ENCODE assay signal across 22 cellular contexts in genomic region chr1:181064030-181064594, GRCh38. TPM values are rescaled to one million over a fixed set of nuclear protein-coding genes. Genes with fewer than 3 reads are reported as not detected.
A peak's percentile ranks its signal among the peaks of the same experiment; 100 is the strongest.
DNase-seq lines count a peak whose midpoint lies in the region; ATAC-seq, FAIRE-seq and TF ChIP-seq lines count a peak whose summit lies in the region.
"Had no signal": no experiment of that assay in that cellular context is flagged by ENCODE, and none has a peak within 500 bp of the region (broad histone marks: within the 10 kb centered on the region; RNA-seq: fewer than 3 reads in every experiment).

No MANE protein-coding gene starts in this region.

- ATAC-seq in K562 (peak; percentile 71), HG02981 (IDR thresholded peaks at IDR 0.05; ENCODE audit: unreplicated experiment) (no peak), HG03095 (IDR thresholded peaks at IDR 0.05; ENCODE audit: unreplicated experiment) (no peak)
- ATAC-seq: stimulated activated naive CD8-positive, alpha-beta T cell treated with anti-CD3 and anti-CD28 coated beads, Interleukin-15, amount 100 ng/mL, for 72 hours had no signal

- no peaks in the 10 kb centered on the region for H4K20me1 ChIP-seq in K562 (replicated peaks; ENCODE audit: control insufficient read depth, insufficient read depth, low read length)

- CTCF ChIA-PET in K562 (lab: Yijun Ruan, JAX; ENCODE audit: low intra/inter-chr PET ratio) = no interaction called here

- H3K9ac ChIP-seq in K562 (ENCODE audit: insufficient read depth in 1 of 2, low read depth in 2 of 2, low read length in 2 of 2) = no peak overlapping the region

- H2AFZ ChIP-seq in K562 (ENCODE audit: low read depth, low read length) = peak overlapping the region; percentile 68

- POLR2A ChIA-PET in K562 (lab: Yijun Ruan, JAX) = no interaction called here

- TF ChIP-seq POLR2A in K562 (conservative IDR thresholded peaks at IDR 0.05) = no peak

- H3K27me3 ChIP-seq in K562 (ENCODE audit: control insufficient read depth in 2 of 2, insufficient read depth in 2 of 2, low read length in 2 of 2) = peaks cover 0 to 9% of the 10 kb centered on the region in 2 experiments; a peak in 1 of 5 replicates
- H3K27me3 ChIP-seq: BE2C, breast epithelium, ovary had no signal

- no peaks in the 10 kb centered on the region for H3K9me3 ChIP-seq in K562 (replicated peaks; ENCODE audit: control insufficient read depth, insufficient read depth, low read depth, low read length)
- H3K9me3 ChIP-seq: BE2C, breast epithelium had no signal

- TF ChIP-seq CTCF in K562 (IDR thresholded peaks at IDR 0.05 in 2 of 3, conservative IDR thresholded peaks at IDR 0.05 in 1 of 3; ENCODE audit: insufficient read depth in 2 of 3, low read depth in 1 of 3, low read length in 3 of 3) = no peak

- FAIRE-seq in K562 (lab: Jason Lieb, UNC) = no peak
- FAIRE-seq: H54, small intestine had no signal

- H3K4me3 ChIP-seq in K562 = no peak overlapping the region
- H3K4me3 ChIP-seq: breast epithelium, ovary had no signal

- H3K36me3 ChIP-seq in K562 (ENCODE audit: control insufficient read depth, insufficient read depth, low read length) = no peaks in the 10 kb centered on the region
- H3K36me3 ChIP-seq: BE2C, breast epithelium, ovary had no signal

- DNase-seq in CD1c-positive myeloid dendritic cell (ENCODE audit: extremely low spot score) (peak; percentile 22), MV-4-11 (lab: John Stamatoyannopoulos, UW) (peak; percentile 70), K562 (ENCODE audit: extremely low read depth in 1 of 4, low spot score in 3 of 4) (no peak), islet precursor cell (peak; percentile 61), GF-D8 (lab: John Stamatoyannopoulos, UW) (no peak), D341Med (ENCODE audit: low spot score) (no peak)
- DNase-seq: activated naive CD4-positive, alpha-beta T cell; BE2C; effector memory CD4-positive, alpha-beta T cell; foreskin fibroblast; IMR-90; NCI-H1417; NCI-H446 treated with DMSO at 0.1 percent for 48 hours; ovary; small intestine; stimulated activated naive CD8-positive, alpha-beta T cell treated with anti-CD3 and anti-CD28 coated beads, Interleukin-15, amount 100 ng/mL, for 72 hours; SW 1271 had no signal

- TF ChIP-seq RAD21 in K562 (CRISPR knock-in tag; conservative IDR thresholded peaks at IDR 0.05 in 1 of 2, IDR thresholded peaks at IDR 0.05 in 1 of 2) = no peak

- no peak overlapping the region for H3K27ac ChIP-seq in K562 (ENCODE audit: extremely low read depth, low read depth, low read length)
- H3K27ac ChIP-seq: breast epithelium, ovary, VCaP had no signal

- H3K79me2 ChIP-seq in K562 (ENCODE audit: control insufficient read depth, insufficient read depth, low read length) = no peaks in the 10 kb centered on the region

- in situ Hi-C loops in K562 (cut with MboI) = no loop called here

- H3K9me1 ChIP-seq in K562 (ENCODE audit: control insufficient read depth, insufficient read depth, low read length) = no peaks in the 10 kb centered on the region

- no peak overlapping the region for H3K4me2 ChIP-seq in K562 (ENCODE audit: insufficient read depth, low read length)

- TF ChIP-seq EP300 in K562 (IDR thresholded peaks at IDR 0.05; ENCODE audit: low read length) = no peak

- WGBS in K562 (ENCODE audit: insufficient coverage, low coverage, missing lambda C conversion rate) = 19% methylated on average over 6 of the region's 6 CpGs

- no TSS peak for BruUV-seq in K562 (replicated peaks; lab: Mats Ljungman, UMichigan)

- intact Hi-C loops in K562 (cut with micrococcal nuclease) = no loop called here

- H3K4me1 ChIP-seq in K562 (replicated peaks in 1 of 2; ENCODE audit: control insufficient read depth in 2 of 2, insufficient read depth in 2 of 2, low read length in 2 of 2) = peaks cover 5 to 7% of the 10 kb centered on the region in 2 experiments; a peak in 3 of 5 replicates
- H3K4me1 ChIP-seq: BE2C, breast epithelium had no signal

TF ChIP-seq in K562, 482 proteins besides CTCF, POLR2A, EP300 and RAD21 (continues in another document):
- TF ChIP-seq HDAC2 (IDR thresholded peaks at IDR 0.05) (no peak), HOMEZ (CRISPR knock-in tag; IDR thresholded peaks at IDR 0.05) (no peak)

RNA-seq across cellular contexts. Expression of gene IER5, which starts 24.4 kb away (rescaled TPM):
- total RNA-seq in K562 (2011; cell fraction: chromatin; rRNA removed; ENCODE audit: low replicate concordance) = 21.5 and 24.6 TPM in 2 replicates
- total RNA-seq in K562 (2011; cell fraction: nucleolus; rRNA removed) = 27.5 and 31.9 TPM in 2 replicates
- 26.3 and 27.0 TPM in 2 replicates for total RNA-seq in K562 (2011; cell fraction: nucleoplasm; rRNA removed)
- total RNA-seq in K562 (2014; rRNA removed) (32.1 and 33.1 TPM in 2 replicates), K562 (2014; rRNA removed; fragmentation: Illumina TruSeq; extraction: Trizol) (9.9 and 10.9 TPM in 2 replicates), K562 (2015; rRNA removed; fragmentation: Illumina TruSeq; extraction: Trizol) (14.1 and 14.6 TPM in 2 replicates), K562 (2021) (29.8 and 30.4 TPM in 2 replicates)
- polyA plus RNA-seq in K562 (2011; rRNA removed) (11.5 and 13.9 TPM in 2 replicates), K562 (2014; fragmentation: Illumina TruSeq; extraction: Trizol) (12.0 and 12.6 TPM in 2 replicates), K562 (2014; fragmentation: Nextera tagmentation; extraction: Ambion mirVana) (1 to 10 TPM; 2.4 to 2.5 TPM), K562 (2014; rRNA removed) (25.0 and 25.7 TPM in 2 replicates)
- polyA plus RNA-seq in K562 (2011; cell fraction: cytosol; rRNA removed) = 9.5 and 16.6 TPM in 2 replicates
- 19.1 and 21.0 TPM in 2 replicates for polyA plus RNA-seq in K562 (2011; cell fraction: nucleus; rRNA removed)
- polyA plus RNA-seq in K562 (2012) = 18.7 and 22.8 TPM in 2 replicates
- 10.3 and 13.4 TPM in 2 replicates for polyA minus RNA-seq in K562 (2011; rRNA and poly(A)+ RNA removed)
- polyA minus RNA-seq in K562 (2011; cell fraction: cytosol; rRNA and poly(A)+ RNA removed) = 12.1 and 13.3 TPM in 2 replicates
- 21.1 and 33.3 TPM in 2 replicates for polyA minus RNA-seq in K562 (2011; cell fraction: nucleus; rRNA and poly(A)+ RNA removed)

RNA-seq across cellular contexts. Expression of gene MR1, which starts 30.3 kb away (rescaled TPM):
- 22.3 and 22.5 TPM in 2 replicates for total RNA-seq in K562 (2011; cell fraction: chromatin; rRNA removed; ENCODE audit: low replicate concordance)
- total RNA-seq in K562 (2011; cell fraction: nucleolus; rRNA removed) = 18.4 and 20.3 TPM in 2 replicates
- total RNA-seq in K562 (2011; cell fraction: nucleoplasm; rRNA removed) = 21.1 and 25.2 TPM in 2 replicates
- total RNA-seq in K562 (2014; rRNA removed) (8.7 and 9.7 TPM in 2 replicates), K562 (2014; rRNA removed; fragmentation: Illumina TruSeq; extraction: Trizol) (13.6 and 17.0 TPM in 2 replicates), K562 (2015; rRNA removed; fragmentation: Illumina TruSeq; extraction: Trizol) (14.1 and 17.1 TPM in 2 replicates), K562 (2021) (9.7 and 10.4 TPM in 2 replicates)
- polyA plus RNA-seq in K562 (2011; rRNA removed) (13.1 and 21.7 TPM in 2 replicates), K562 (2014; fragmentation: Illumina TruSeq; extraction: Trizol) (16.9 and 18.5 TPM in 2 replicates), K562 (2014; fragmentation: Nextera tagmentation; extraction: Ambion mirVana) (10 to 100 TPM; 15.6 to 19.8 TPM), K562 (2014; rRNA removed) (11.3 and 11.9 TPM in 2 replicates)
- polyA plus RNA-seq in K562 (2011; cell fraction: cytosol; rRNA removed) = 10.9 and 14.9 TPM in 2 replicates
- 6.1 and 10.3 TPM in 2 replicates for polyA plus RNA-seq in K562 (2011; cell fraction: nucleus; rRNA removed)
- polyA plus RNA-seq in K562 (2012) = 12.3 and 24.7 TPM in 2 replicates
- polyA minus RNA-seq in K562 (2011; rRNA and poly(A)+ RNA removed) = 9.1 and 12.0 TPM in 2 replicates
- polyA minus RNA-seq in K562 (2011; cell fraction: cytosol; rRNA and poly(A)+ RNA removed) = 2.0 and 7.4 TPM in 2 replicates
- 6.5 and 6.6 TPM in 2 replicates for polyA minus RNA-seq in K562 (2011; cell fraction: nucleus; rRNA and poly(A)+ RNA removed)

RNA-seq across cellular contexts. Expression of gene STX6, which starts 41.4 kb away (rescaled TPM):
- 27.8 and 49.3 TPM in 2 replicates for total RNA-seq in K562 (2011; cell fraction: chromatin; rRNA removed; ENCODE audit: low replicate concordance)
- 14.2 and 15.1 TPM in 2 replicates for total RNA-seq in K562 (2011; cell fraction: nucleolus; rRNA removed)
- 33.1 and 59.3 TPM in 2 replicates for total RNA-seq in K562 (2011; cell fraction: nucleoplasm; rRNA removed)
- total RNA-seq in K562 (2014; rRNA removed) (13.5 and 14.7 TPM in 2 replicates), K562 (2014; rRNA removed; fragmentation: Illumina TruSeq; extraction: Trizol) (14.2 and 14.7 TPM in 2 replicates), K562 (2015; rRNA removed; fragmentation: Illumina TruSeq; extraction: Trizol) (11.5 and 12.9 TPM in 2 replicates), K562 (2021) (11.9 and 13.0 TPM in 2 replicates)
- polyA plus RNA-seq in K562 (2011; rRNA removed) (11.4 and 16.2 TPM in 2 replicates), K562 (2014; fragmentation: Illumina TruSeq; extraction: Trizol) (10.5 and 10.8 TPM in 2 replicates), K562 (2014; fragmentation: Nextera tagmentation; extraction: Ambion mirVana) (1 to 10 TPM; 2.5 to 2.8 TPM), K562 (2014; rRNA removed) (12.1 and 12.3 TPM in 2 replicates)
- 7.9 and 8.7 TPM in 2 replicates for polyA plus RNA-seq in K562 (2011; cell fraction: cytosol; rRNA removed)
- polyA plus RNA-seq in K562 (2011; cell fraction: nucleus; rRNA removed) = 11.6 and 12.0 TPM in 2 replicates
- polyA plus RNA-seq in K562 (2012) = 7.4 and 9.2 TPM in 2 replicates
- 21.1 and 24.9 TPM in 2 replicates for polyA minus RNA-seq in K562 (2011; rRNA and poly(A)+ RNA removed)
- polyA minus RNA-seq in K562 (2011; cell fraction: cytosol; rRNA and poly(A)+ RNA removed) = 6.6 and 8.4 TPM in 2 replicates
- 12.9 and 19.1 TPM in 2 replicates for polyA minus RNA-seq in K562 (2011; cell fraction: nucleus; rRNA and poly(A)+ RNA removed)

Comparison
In these comparisons a context has a peak if more than half of its experiments do, and no peak if none do; other contexts are left out.
1. DNase-seq: peak in CD1c-positive myeloid dendritic cell (single experiment), MV-4-11 (single experiment) and islet precursor cell (single experiment); none in K562 (0 of 4), GF-D8 (single experiment) and D341Med (single experiment).